ENCODE assay signal across 1 cellular context in the genomic region with DNA sequence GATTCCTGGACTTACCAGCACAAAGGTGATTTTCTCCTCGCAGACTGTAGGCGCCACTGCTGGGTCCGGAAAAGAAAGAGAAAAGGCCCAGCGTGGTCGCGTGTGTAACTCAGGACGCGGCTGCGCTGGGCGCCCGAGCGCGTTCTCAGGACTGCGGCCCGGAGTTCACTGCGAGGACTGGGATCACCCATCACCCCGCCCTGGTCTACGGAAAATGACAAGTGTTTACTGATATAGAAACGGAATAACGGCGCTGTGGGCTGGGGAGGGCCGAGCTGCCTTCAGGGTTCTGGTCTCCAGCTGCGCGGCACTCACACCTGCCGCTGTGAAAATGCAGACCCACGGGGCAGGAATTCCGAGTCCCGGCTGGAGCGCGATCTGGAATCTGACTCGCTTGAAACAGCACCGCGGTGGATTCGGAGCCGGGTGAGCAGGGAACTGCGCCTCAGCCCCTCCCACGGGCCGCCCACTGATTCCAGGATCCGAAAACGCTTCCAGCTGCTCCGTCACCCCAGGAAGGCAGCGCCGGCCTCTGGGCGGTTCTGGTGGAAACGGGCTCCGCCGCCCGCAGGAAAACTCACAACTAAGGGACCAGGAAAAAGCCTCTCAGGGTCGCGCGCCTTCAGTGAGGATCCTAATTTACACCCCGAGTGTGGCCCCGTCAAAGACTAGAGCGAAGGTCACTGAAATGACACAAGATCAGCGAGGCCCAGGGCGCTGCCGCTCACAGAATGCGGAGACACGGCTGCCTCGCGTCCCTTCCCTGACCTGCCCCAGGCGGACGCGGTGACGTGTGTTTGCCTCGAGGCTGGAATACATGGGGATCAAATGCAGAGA.
TF ChIP-seq lines count a peak whose summit lies in the region.

No MANE protein-coding gene starts in this region.

TF ChIP-seq in K562, 482 proteins besides CTCF, POLR2A, EP300 and RAD21 (continued from another document and continues in another):
- TF ChIP-seq, protein P1, sequence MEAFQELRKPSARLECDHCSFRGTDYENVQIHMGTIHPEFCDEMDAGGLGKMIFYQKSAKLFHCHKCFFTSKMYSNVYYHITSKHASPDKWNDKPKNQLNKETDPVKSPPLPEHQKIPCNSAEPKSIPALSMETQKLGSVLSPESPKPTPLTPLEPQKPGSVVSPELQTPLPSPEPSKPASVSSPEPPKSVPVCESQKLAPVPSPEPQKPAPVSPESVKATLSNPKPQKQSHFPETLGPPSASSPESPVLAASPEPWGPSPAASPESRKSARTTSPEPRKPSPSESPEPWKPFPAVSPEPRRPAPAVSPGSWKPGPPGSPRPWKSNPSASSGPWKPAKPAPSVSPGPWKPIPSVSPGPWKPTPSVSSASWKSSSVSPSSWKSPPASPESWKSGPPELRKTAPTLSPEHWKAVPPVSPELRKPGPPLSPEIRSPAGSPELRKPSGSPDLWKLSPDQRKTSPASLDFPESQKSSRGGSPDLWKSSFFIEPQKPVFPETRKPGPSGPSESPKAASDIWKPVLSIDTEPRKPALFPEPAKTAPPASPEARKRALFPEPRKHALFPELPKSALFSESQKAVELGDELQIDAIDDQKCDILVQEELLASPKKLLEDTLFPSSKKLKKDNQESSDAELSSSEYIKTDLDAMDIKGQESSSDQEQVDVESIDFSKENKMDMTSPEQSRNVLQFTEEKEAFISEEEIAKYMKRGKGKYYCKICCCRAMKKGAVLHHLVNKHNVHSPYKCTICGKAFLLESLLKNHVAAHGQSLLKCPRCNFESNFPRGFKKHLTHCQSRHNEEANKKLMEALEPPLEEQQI (IDR thresholded peaks at IDR 0.05) = no peak
- TF ChIP-seq ETV1 (tag; conservative IDR thresholded peaks at IDR 0.05; ENCODE audit: low read depth) (peak; percentile 63), PYGO2 (tag; IDR thresholded peaks at IDR 0.05) (no peak), SRSF1 (IDR thresholded peaks at IDR 0.05; ENCODE audit: low read depth, low read length) (0 out of 2 replicates have a peak, but pooled peaks have one; percentile 34), JUN (IDR thresholded peaks at IDR 0.05; ENCODE audit: borderline replicate concordance, low read depth, low read length) (peak; percentile 39; the same call in 1 of the 2 replicates), JUN (CRISPR knock-in tag; IDR thresholded peaks at IDR 0.05; ENCODE audit: borderline replicate concordance) (no peak), HNRNPLL (IDR thresholded peaks at IDR 0.05; ENCODE audit: low read depth, low read length, poor library complexity, severe bottlenecking) (peak; percentile 31), ZNF232 (CRISPR knock-in tag; IDR thresholded peaks at IDR 0.05) (0 out of 2 replicates have a peak, but pooled peaks have one; percentile 50), DMBX1 (CRISPR knock-in tag; IDR thresholded peaks at IDR 0.05; ENCODE audit: borderline replicate concordance) (no peak), CSDE1 (IDR thresholded peaks at IDR 0.05) (no peak), L3MBTL2 (IDR thresholded peaks at IDR 0.05) (peak; percentile 92), HMGN3 (IDR thresholded peaks at IDR 0.05; ENCODE audit: borderline replicate concordance, extremely low read depth, insufficient read length, low read depth, low read length) (peak; percentile 69), NUFIP1 (IDR thresholded peaks at IDR 0.05; ENCODE audit: partially characterized antibody) (no peak), NEUROD1 (IDR thresholded peaks at IDR 0.05; ENCODE audit: borderline replicate concordance, low read depth, low read length, partially characterized antibody) (peak; percentile 40), CHD1 (IDR thresholded peaks at IDR 0.05; ENCODE audit: low read length) (no peak), EZH2 (IDR thresholded peaks at IDR 0.05; ENCODE audit: borderline replicate concordance, low read depth, low read length) (no peak), SLC30A9 (CRISPR knock-in tag; IDR thresholded peaks at IDR 0.05) (no peak), ZKSCAN8 (CRISPR knock-in tag; IDR thresholded peaks at IDR 0.05) (peak; percentile 83), ESRRA (IDR thresholded peaks at IDR 0.05; ENCODE audit: borderline replicate concordance, low read depth) (peak; percentile 82), SMARCA4 (IDR thresholded peaks at IDR 0.05) (peak; percentile 17; the same call in 1 of the 2 replicates), KLF10 (CRISPR knock-in tag; IDR thresholded peaks at IDR 0.05) (no peak), CXXC5 (CRISPR knock-in tag; IDR thresholded peaks at IDR 0.05) (peak; percentile 82), CHD4 (IDR thresholded peaks at IDR 0.05; ENCODE audit: insufficient read depth, insufficient replicate concordance, low read depth, low read length, poor library complexity, severe bottlenecking) (peak; percentile 49), HDAC3 (IDR thresholded peaks at IDR 0.05; ENCODE audit: borderline replicate concordance, partially characterized antibody) (no peak)
- TF ChIP-seq, protein P2, sequence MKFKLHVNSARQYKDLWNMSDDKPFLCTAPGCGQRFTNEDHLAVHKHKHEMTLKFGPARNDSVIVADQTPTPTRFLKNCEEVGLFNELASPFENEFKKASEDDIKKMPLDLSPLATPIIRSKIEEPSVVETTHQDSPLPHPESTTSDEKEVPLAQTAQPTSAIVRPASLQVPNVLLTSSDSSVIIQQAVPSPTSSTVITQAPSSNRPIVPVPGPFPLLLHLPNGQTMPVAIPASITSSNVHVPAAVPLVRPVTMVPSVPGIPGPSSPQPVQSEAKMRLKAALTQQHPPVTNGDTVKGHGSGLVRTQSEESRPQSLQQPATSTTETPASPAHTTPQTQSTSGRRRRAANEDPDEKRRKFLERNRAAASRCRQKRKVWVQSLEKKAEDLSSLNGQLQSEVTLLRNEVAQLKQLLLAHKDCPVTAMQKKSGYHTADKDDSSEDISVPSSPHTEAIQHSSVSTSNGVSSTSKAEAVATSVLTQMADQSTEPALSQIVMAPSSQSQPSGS (CRISPR knock-in tag; IDR thresholded peaks at IDR 0.05) = no peak
- TF ChIP-seq, protein P3, sequence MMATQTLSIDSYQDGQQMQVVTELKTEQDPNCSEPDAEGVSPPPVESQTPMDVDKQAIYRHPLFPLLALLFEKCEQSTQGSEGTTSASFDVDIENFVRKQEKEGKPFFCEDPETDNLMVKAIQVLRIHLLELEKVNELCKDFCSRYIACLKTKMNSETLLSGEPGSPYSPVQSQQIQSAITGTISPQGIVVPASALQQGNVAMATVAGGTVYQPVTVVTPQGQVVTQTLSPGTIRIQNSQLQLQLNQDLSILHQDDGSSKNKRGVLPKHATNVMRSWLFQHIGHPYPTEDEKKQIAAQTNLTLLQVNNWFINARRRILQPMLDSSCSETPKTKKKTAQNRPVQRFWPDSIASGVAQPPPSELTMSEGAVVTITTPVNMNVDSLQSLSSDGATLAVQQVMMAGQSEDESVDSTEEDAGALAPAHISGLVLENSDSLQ (IDR thresholded peaks at IDR 0.05) = peak; percentile 47
- TF ChIP-seq, protein P4, sequence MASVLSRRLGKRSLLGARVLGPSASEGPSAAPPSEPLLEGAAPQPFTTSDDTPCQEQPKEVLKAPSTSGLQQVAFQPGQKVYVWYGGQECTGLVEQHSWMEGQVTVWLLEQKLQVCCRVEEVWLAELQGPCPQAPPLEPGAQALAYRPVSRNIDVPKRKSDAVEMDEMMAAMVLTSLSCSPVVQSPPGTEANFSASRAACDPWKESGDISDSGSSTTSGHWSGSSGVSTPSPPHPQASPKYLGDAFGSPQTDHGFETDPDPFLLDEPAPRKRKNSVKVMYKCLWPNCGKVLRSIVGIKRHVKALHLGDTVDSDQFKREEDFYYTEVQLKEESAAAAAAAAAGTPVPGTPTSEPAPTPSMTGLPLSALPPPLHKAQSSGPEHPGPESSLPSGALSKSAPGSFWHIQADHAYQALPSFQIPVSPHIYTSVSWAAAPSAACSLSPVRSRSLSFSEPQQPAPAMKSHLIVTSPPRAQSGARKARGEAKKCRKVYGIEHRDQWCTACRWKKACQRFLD (CRISPR knock-in tag; IDR thresholded peaks at IDR 0.05) = no peak
- TF ChIP-seq, protein P5, sequence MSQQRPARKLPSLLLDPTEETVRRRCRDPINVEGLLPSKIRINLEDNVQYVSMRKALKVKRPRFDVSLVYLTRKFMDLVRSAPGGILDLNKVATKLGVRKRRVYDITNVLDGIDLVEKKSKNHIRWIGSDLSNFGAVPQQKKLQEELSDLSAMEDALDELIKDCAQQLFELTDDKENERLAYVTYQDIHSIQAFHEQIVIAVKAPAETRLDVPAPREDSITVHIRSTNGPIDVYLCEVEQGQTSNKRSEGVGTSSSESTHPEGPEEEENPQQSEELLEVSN (IDR thresholded peaks at IDR 0.05; ENCODE audit: borderline replicate concordance in 1 of 2, extremely low read depth in 1 of 2, insufficient read depth in 1 of 2, insufficient read length in 1 of 2, low read depth in 1 of 2, low read length in 1 of 2, poor library complexity in 1 of 2, severe bottlenecking in 1 of 2) = peak; percentile 80 to 82
- TF ChIP-seq, protein P6, sequence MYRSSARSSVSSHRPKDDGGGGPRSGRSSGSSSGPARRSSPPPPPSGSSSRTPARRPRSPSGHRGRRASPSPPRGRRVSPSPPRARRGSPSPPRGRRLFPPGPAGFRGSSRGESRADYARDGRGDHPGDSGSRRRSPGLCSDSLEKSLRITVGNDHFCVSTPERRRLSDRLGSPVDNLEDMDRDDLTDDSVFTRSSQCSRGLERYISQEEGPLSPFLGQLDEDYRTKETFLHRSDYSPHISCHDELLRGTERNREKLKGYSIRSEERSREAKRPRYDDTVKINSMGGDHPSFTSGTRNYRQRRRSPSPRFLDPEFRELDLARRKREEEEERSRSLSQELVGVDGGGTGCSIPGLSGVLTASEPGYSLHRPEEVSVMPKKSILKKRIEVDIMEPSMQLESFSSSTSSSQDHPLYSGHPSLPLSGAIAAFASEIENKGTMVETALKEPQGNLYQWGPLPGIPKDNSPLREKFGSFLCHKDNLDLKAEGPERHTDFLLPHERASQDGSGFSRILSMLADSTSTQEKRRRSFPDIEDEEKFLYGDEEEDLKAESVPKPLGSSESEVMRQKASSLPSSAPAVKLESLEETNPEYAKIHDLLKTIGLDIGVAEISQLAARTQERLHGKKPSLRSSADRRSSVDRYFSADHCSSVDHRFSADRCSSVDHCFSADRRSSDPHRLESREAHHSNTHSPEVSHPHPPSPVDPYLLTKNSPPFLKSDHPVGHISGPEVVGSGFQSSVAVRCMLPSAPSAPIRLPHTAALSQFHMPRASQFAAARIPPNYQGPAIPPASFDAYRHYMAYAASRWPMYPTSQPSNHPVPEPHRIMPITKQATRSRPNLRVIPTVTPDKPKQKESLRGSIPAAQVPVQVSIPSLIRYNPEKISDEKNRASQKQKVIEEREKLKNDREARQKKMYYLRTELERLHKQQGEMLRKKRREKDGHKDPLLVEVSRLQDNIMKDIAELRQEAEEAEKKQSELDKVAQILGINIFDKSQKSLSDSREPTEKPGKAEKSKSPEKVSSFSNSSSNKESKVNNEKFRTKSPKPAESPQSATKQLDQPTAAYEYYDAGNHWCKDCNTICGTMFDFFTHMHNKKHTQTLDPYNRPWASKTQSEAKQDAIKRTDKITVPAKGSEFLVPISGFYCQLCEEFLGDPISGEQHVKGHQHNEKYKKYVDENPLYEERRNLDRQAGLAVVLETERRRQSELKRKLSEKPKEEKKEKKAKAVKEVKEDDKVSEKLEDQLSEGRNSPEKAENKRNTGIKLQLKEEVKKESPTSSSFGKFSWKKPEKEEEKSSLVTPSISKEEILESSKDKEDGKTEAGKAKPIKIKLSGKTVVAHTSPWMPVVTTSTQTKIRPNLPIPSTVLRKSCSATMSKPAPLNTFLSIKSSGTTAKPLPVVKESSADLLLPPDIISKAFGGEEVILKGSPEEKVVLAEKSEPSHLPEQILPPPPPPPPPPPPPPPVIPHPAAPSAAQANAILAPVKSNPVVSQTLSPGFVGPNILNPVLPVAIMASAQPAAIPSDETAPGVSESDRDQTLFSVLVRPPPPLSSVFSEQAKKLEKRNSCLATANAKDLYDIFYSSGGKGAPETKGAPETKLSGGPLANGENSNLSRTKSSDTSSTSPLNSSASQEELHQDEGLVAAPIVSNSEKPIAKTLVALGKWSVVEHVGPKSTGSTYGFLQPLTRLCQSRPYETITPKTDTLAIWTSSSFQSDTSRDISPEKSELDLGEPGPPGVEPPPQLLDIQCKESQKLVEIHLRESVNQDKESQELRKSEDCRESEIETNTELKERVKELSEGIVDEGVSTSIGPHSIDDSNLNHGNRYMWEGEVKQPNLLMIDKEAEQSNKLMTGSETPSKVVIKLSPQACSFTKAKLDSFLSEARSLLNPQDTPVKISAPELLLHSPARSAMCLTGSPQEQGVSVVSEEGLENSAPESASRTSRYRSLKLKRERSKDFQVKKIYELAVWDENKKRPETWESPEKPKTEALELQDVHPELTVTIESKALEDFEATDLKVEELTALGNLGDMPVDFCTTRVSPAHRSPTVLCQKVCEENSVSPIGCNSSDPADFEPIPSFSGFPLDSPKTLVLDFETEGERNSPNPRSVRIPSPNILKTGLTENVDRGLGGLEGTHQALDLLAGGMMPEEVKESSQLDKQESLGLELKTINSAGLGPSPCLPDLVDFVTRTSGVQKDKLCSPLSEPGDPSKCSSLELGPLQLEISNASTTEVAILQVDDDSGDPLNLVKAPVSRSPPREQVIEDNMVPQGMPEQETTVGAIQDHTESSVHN (IDR thresholded peaks at IDR 0.05; ENCODE audit: borderline replicate concordance in 1 of 2, low read depth in 1 of 2) = no peak
- TF ChIP-seq, protein P7, sequence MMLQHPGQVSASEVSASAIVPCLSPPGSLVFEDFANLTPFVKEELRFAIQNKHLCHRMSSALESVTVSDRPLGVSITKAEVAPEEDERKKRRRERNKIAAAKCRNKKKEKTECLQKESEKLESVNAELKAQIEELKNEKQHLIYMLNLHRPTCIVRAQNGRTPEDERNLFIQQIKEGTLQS (IDR thresholded peaks at IDR 0.05) = peak; percentile 49
- TF ChIP-seq, protein P7 (CRISPR knock-in tag; conservative IDR thresholded peaks at IDR 0.05) = no peak
- TF ChIP-seq, protein P8, sequence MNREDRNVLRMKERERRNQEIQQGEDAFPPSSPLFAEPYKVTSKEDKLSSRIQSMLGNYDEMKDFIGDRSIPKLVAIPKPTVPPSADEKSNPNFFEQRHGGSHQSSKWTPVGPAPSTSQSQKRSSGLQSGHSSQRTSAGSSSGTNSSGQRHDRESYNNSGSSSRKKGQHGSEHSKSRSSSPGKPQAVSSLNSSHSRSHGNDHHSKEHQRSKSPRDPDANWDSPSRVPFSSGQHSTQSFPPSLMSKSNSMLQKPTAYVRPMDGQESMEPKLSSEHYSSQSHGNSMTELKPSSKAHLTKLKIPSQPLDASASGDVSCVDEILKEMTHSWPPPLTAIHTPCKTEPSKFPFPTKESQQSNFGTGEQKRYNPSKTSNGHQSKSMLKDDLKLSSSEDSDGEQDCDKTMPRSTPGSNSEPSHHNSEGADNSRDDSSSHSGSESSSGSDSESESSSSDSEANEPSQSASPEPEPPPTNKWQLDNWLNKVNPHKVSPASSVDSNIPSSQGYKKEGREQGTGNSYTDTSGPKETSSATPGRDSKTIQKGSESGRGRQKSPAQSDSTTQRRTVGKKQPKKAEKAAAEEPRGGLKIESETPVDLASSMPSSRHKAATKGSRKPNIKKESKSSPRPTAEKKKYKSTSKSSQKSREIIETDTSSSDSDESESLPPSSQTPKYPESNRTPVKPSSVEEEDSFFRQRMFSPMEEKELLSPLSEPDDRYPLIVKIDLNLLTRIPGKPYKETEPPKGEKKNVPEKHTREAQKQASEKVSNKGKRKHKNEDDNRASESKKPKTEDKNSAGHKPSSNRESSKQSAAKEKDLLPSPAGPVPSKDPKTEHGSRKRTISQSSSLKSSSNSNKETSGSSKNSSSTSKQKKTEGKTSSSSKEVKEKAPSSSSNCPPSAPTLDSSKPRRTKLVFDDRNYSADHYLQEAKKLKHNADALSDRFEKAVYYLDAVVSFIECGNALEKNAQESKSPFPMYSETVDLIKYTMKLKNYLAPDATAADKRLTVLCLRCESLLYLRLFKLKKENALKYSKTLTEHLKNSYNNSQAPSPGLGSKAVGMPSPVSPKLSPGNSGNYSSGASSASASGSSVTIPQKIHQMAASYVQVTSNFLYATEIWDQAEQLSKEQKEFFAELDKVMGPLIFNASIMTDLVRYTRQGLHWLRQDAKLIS (CRISPR knock-in tag; IDR thresholded peaks at IDR 0.05) = no peak
